Comparison of ENCODE assay signal across 8 cellular contexts in the genomic region with DNA sequence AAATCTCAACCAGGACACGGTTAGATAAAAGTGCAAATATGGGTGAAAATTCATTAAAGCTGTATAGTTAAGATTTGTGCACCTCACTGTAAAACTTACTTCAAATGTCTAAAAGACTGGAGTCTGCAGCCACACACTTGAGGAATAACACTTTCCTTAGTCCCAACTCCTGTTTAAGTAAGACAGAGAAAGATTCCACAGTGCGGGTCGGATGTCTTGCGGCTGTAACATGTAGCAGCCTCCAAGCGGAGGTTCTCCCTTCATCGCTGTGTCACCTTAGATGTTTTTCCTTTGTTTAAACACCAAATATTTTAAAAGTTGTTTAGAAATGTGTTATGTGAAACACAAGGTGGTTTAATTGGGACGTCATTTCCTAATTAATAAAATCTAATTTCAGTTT. TPM values are rescaled to one million over a fixed set of nuclear protein-coding genes. Genes with fewer than 3 reads are reported as not detected.
DNase-seq lines count a peak whose midpoint lies in the region; ATAC-seq and TF ChIP-seq lines count a peak whose summit lies in the region.

No MANE protein-coding gene starts in this region.

- H3K27me3 ChIP-seq in ascending aorta: no peaks in the 10 kb centered on the region
- H3K27me3 ChIP-seq in liver (ENCODE audit: control insufficient read depth in 4 of 4, insufficient read depth in 4 of 4, low read length in 3 of 4): no peaks in the 10 kb centered on the region

- H3K36me3 ChIP-seq in ascending aorta: no peaks in the 10 kb centered on the region
- H3K36me3 ChIP-seq in liver (ENCODE audit: control insufficient read depth in 4 of 4, insufficient read depth in 3 of 4, low read depth in 1 of 4, low read length in 3 of 4): peaks cover 0 to 3% (median 0%) of the 10 kb centered on the region in 4 donors

- no peaks in the 10 kb centered on the region for H3K9me3 ChIP-seq in ascending aorta
- peaks cover 0 to 7% (median 3%) of the 10 kb centered on the region in 4 donors for H3K9me3 ChIP-seq in liver (ENCODE audit: control insufficient read depth in 4 of 4, low read length in 3 of 4)

- H3K4me1 Mint-ChIP-seq in activated naive CD4-positive, alpha-beta T cell treated with anti-CD3 and anti-CD28 coated beads, Interleukin-2, amount 50 U/mL, for 24 hours: peaks cover 39% of the 10 kb centered on the region
- H3K4me1 Mint-ChIP-seq in type B pancreatic cell (ENCODE audit: unreplicated experiment): peaks cover 26% of the 10 kb centered on the region

- H3K4me3 ChIP-seq in ascending aorta (peak overlapping the region; percentile 86 to 96), liver (ENCODE audit: low read depth in 1 of 3, low read length in 3 of 3) (peak overlapping the region in 2 of 3 donors; percentile 80 to 99)

- peaks cover 9 to 24% of the 10 kb centered on the region in 2 donors for H3K4me1 ChIP-seq in ascending aorta
- peaks cover 12 to 29% (median 26%) of the 10 kb centered on the region in 4 donors for H3K4me1 ChIP-seq in liver (ENCODE audit: control insufficient read depth in 4 of 4, insufficient read depth in 4 of 4, low read length in 3 of 4)

- peak overlapping the region; percentile 87 for H3K27ac Mint-ChIP-seq in activated naive CD4-positive, alpha-beta T cell treated with anti-CD3 and anti-CD28 coated beads, Interleukin-2, amount 50 U/mL, for 24 hours
- H3K27ac Mint-ChIP-seq in type B pancreatic cell: peak overlapping the region; percentile 78

- peak overlapping the region; percentile 12 to 27 for H3K9ac ChIP-seq in liver (ENCODE audit: low read depth in 1 of 2, low read length in 2 of 2)

- no peak for DNase-seq in activated naive CD4-positive, alpha-beta T cell treated with anti-CD3 and anti-CD28 coated beads, Interleukin-2, amount 50 U/mL, for 16 hours
- DNase-seq in ascending aorta (ENCODE audit: low spot score in 2 of 2) (no peak), type B pancreatic cell (ENCODE audit: extremely low spot score, unreplicated experiment) (no peak), HT-29 (ENCODE audit: low spot score) (no peak), anterior cingulate cortex (lab: John Stamatoyannopoulos, UW) (no peak)

- TF ChIP-seq CTCF in ascending aorta (IDR thresholded peaks at IDR 0.05) (no peak), liver (IDR thresholded peaks at IDR 0.05; ENCODE audit: low read depth, low read length, missing input control) (no peak), type B pancreatic cell (conservative IDR thresholded peaks at IDR 0.05) (no peak)

- 73% methylated on average over 7 of the region's 7 CpGs for WGBS in liver

- no peaks in the 10 kb centered on the region for H3K27me3 Mint-ChIP-seq in activated naive CD4-positive, alpha-beta T cell treated with anti-CD3 and anti-CD28 coated beads, Interleukin-2, amount 50 U/mL, for 24 hours
- H3K27me3 Mint-ChIP-seq in type B pancreatic cell: no peaks in the 10 kb centered on the region

- no peaks in the 10 kb centered on the region for H3K9me3 Mint-ChIP-seq in activated naive CD4-positive, alpha-beta T cell treated with anti-CD3 and anti-CD28 coated beads, Interleukin-2, amount 50 U/mL, for 24 hours
- H3K9me3 Mint-ChIP-seq in type B pancreatic cell: no peaks in the 10 kb centered on the region

- TF ChIP-seq RAD21 in liver (IDR thresholded peaks at IDR 0.05): no peak

- no peak for ATAC-seq in HG03039 (IDR thresholded peaks at IDR 0.05; ENCODE audit: unreplicated experiment)

- H3K36me3 Mint-ChIP-seq in activated naive CD4-positive, alpha-beta T cell treated with anti-CD3 and anti-CD28 coated beads, Interleukin-2, amount 50 U/mL, for 24 hours: no peaks in the 10 kb centered on the region
- H3K36me3 Mint-ChIP-seq in type B pancreatic cell: no peaks in the 10 kb centered on the region

- peak overlapping the region; percentile 83 for H3K4me3 Mint-ChIP-seq in activated naive CD4-positive, alpha-beta T cell treated with anti-CD3 and anti-CD28 coated beads, Interleukin-2, amount 50 U/mL, for 24 hours
- H3K4me3 Mint-ChIP-seq in type B pancreatic cell: peak overlapping the region; percentile 98

- H3K27ac ChIP-seq in ascending aorta (peak overlapping the region; percentile 61 to 67), liver (ENCODE audit: low read depth in 1 of 2, low read length in 2 of 2) (peak overlapping the region in 1 of 2 donors; percentile 49)

- intact Hi-C loops in ascending aorta (cut with DNase I): loop anchor here (1.0 kb wide), 4 partner anchors 21 to 121 kb away; no protein-coding TSS in a partner anchor

TF ChIP-seq in liver, 16 proteins besides CTCF, POLR2A, EP300 and RAD21:
- TF ChIP-seq, protein P1, sequence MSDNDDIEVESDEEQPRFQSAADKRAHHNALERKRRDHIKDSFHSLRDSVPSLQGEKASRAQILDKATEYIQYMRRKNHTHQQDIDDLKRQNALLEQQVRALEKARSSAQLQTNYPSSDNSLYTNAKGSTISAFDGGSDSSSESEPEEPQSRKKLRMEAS (IDR thresholded peaks at IDR 0.05): no peak
- no peak for TF ChIP-seq JUND (IDR thresholded peaks at IDR 0.05)
- no peak for TF ChIP-seq YY1 (IDR thresholded peaks at IDR 0.05)
- TF ChIP-seq FOXA1 (IDR thresholded peaks at IDR 0.05): no peak
- TF ChIP-seq, protein P2, sequence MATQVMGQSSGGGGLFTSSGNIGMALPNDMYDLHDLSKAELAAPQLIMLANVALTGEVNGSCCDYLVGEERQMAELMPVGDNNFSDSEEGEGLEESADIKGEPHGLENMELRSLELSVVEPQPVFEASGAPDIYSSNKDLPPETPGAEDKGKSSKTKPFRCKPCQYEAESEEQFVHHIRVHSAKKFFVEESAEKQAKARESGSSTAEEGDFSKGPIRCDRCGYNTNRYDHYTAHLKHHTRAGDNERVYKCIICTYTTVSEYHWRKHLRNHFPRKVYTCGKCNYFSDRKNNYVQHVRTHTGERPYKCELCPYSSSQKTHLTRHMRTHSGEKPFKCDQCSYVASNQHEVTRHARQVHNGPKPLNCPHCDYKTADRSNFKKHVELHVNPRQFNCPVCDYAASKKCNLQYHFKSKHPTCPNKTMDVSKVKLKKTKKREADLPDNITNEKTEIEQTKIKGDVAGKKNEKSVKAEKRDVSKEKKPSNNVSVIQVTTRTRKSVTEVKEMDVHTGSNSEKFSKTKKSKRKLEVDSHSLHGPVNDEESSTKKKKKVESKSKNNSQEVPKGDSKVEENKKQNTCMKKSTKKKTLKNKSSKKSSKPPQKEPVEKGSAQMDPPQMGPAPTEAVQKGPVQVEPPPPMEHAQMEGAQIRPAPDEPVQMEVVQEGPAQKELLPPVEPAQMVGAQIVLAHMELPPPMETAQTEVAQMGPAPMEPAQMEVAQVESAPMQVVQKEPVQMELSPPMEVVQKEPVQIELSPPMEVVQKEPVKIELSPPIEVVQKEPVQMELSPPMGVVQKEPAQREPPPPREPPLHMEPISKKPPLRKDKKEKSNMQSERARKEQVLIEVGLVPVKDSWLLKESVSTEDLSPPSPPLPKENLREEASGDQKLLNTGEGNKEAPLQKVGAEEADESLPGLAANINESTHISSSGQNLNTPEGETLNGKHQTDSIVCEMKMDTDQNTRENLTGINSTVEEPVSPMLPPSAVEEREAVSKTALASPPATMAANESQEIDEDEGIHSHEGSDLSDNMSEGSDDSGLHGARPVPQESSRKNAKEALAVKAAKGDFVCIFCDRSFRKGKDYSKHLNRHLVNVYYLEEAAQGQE (IDR thresholded peaks at IDR 0.05): no peak
- TF ChIP-seq RXRA (IDR thresholded peaks at IDR 0.05): no peak
- no peak for TF ChIP-seq NR2F2 (IDR thresholded peaks at IDR 0.05)
- TF ChIP-seq EGR1 (IDR thresholded peaks at IDR 0.05; ENCODE audit: low read depth in 2 of 2): no peak
- TF ChIP-seq GABPA (IDR thresholded peaks at IDR 0.05 in 1 of 2, conservative IDR thresholded peaks at IDR 0.05 in 1 of 2): no peak
- no peak for TF ChIP-seq HNF4G (IDR thresholded peaks at IDR 0.05)
- TF ChIP-seq, protein P3, sequence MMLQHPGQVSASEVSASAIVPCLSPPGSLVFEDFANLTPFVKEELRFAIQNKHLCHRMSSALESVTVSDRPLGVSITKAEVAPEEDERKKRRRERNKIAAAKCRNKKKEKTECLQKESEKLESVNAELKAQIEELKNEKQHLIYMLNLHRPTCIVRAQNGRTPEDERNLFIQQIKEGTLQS (IDR thresholded peaks at IDR 0.05): no peak
- no peak for TF ChIP-seq SP1 (IDR thresholded peaks at IDR 0.05)
- TF ChIP-seq HNF4A (conservative IDR thresholded peaks at IDR 0.05): no peak
- TF ChIP-seq, protein P4, sequence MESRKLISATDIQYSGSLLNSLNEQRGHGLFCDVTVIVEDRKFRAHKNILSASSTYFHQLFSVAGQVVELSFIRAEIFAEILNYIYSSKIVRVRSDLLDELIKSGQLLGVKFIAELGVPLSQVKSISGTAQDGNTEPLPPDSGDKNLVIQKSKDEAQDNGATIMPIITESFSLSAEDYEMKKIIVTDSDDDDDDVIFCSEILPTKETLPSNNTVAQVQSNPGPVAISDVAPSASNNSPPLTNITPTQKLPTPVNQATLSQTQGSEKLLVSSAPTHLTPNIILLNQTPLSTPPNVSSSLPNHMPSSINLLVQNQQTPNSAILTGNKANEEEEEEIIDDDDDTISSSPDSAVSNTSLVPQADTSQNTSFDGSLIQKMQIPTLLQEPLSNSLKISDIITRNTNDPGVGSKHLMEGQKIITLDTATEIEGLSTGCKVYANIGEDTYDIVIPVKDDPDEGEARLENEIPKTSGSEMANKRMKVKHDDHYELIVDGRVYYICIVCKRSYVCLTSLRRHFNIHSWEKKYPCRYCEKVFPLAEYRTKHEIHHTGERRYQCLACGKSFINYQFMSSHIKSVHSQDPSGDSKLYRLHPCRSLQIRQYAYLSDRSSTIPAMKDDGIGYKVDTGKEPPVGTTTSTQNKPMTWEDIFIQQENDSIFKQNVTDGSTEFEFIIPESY (IDR thresholded peaks at IDR 0.05): no peak
- TF ChIP-seq FOXA2 (IDR thresholded peaks at IDR 0.05): no peak

RNA-seq across cellular contexts. Expression of a gene that starts 0.9 kb away (rescaled TPM):
- total RNA-seq in ascending aorta: 56.3 TPM
- 10 to 100 TPM; 28.7 to 33.9 TPM for total RNA-seq in liver
- polyA plus RNA-seq in liver: 10 to 100 TPM; 20.9 to 30.9 TPM
- 81.5 and 98.7 TPM in 2 replicates for total RNA-seq in type B pancreatic cell (ENCODE audit: low replicate concordance)
- 127 and 139 TPM in 2 replicates for total RNA-seq in HT-29 (2014; rRNA removed; shearing (Covaris generic))

RNA-seq across cellular contexts. Expression of a gene that starts 39.9 kb away (rescaled TPM):
- total RNA-seq in ascending aorta: 273 TPM
- total RNA-seq in liver: 100 to 1,000 TPM in 1 of 2 donors, 10 to 100 TPM in 1; 88.7 to 156 TPM
- polyA plus RNA-seq in liver: 10 to 100 TPM; 27.5 to 70.4 TPM
- total RNA-seq in type B pancreatic cell (ENCODE audit: low replicate concordance): 147 and 165 TPM in 2 replicates
- total RNA-seq in HT-29 (2014; rRNA removed; shearing (Covaris generic)): 631 and 665 TPM in 2 replicates

RNA-seq across cellular contexts. Expression of a gene that starts 58.2 kb away (rescaled TPM):
- total RNA-seq in ascending aorta (56.9 TPM), liver (10 to 100 TPM in 1 of 2 donors, 1 to 10 TPM in 1; 4.1 to 18.3 TPM), type B pancreatic cell (ENCODE audit: low replicate concordance) (30.5 and 32.4 TPM in 2 replicates)
- 1 to 10 TPM; 2.2 to 3.1 TPM for polyA plus RNA-seq in liver
- total RNA-seq in HT-29 (2014; rRNA removed; shearing (Covaris generic)): 17.9 and 21.7 TPM in 2 replicates
